Comparison of ENCODE assay signal across 8 cellular contexts in the genomic region with DNA sequence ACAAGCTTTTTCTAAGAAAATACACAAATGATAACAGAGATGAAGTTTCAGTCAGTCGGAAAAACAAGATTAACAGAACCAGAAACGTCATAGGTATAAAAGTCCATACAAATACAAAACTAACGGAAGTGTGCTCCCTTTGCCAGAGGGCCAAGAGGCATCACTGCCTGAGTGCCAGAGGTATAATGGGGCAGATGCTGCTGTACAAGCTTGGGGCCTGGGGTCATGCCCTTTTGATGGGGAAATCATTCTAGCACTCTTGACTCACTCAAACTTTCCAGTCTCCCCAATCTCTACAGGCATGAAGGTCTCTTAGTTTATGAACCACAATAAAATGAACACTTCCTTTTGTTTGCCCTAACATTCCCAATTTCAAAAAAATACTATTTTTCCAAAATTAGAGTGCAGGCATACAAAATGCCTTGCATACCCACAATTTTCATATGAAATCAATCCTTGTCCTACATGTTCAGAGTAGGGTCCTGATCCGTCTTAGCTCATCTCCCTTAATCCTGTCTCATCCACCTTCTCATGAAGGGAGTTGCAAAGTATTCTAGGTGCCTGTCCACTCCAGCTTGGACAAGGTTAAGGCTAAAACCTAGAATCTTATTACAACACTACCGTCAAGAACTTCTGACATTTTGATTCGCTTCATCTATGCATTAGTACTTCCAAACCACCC. TPM values are rescaled to one million over a fixed set of nuclear protein-coding genes. Genes with fewer than 3 reads are reported as not detected.
DNase-seq lines count a peak whose midpoint lies in the region; ATAC-seq and TF ChIP-seq lines count a peak whose summit lies in the region.

No MANE protein-coding gene starts in this region.

- peak; percentile 35 for DNase-seq in GM23248
- DNase-seq in Peyer's patch, result no peak
- DNase-seq in esophagus muscularis mucosa (ENCODE audit: extremely low spot score), result no peak
- DNase-seq in retinal pigment epithelial cell (ENCODE audit: low read depth), result no peak
- no peak for DNase-seq in cerebellum (ENCODE audit: low spot score)
- no peak for DNase-seq in DMS114 treated with DMSO at 0.1 percent for 48 hours (lab: John Stamatoyannopoulos, UW; ENCODE audit: unreplicated experiment)
- no peak for DNase-seq in HuH-7 (ENCODE audit: low spot score)

- TF ChIP-seq CTCF in Peyer's patch (IDR thresholded peaks at IDR 0.05), result no peak
- no peak for TF ChIP-seq CTCF in esophagus muscularis mucosa (IDR thresholded peaks at IDR 0.05)
- no peak for TF ChIP-seq CTCF in retinal pigment epithelial cell (conservative IDR thresholded peaks at IDR 0.05; ENCODE audit: low read depth, low read length)

- H3K4me1 ChIP-seq in GM23248 (ENCODE audit: insufficient read depth) (peaks cover 11% of the 10 kb centered on the region), Peyer's patch (peaks cover 0 to 22% (median 12%) of the 10 kb centered on the region in 4 donors), esophagus muscularis mucosa (peaks cover 25 to 47% (median 35%) of the 10 kb centered on the region in 4 donors)

- H3K27me3 ChIP-seq in GM23248 (replicated peaks; ENCODE audit: insufficient read depth), result no peaks in the 10 kb centered on the region
- no peaks in the 10 kb centered on the region for H3K27me3 ChIP-seq in Peyer's patch
- H3K27me3 ChIP-seq in esophagus muscularis mucosa, result no peaks in the 10 kb centered on the region

- peak overlapping the region; percentile 79; the same call in 1 of the 2 replicates for H3K27ac ChIP-seq in GM23248
- H3K27ac ChIP-seq in Peyer's patch, result no peak overlapping the region
- no peak overlapping the region for H3K27ac ChIP-seq in esophagus muscularis mucosa (replicated peaks in 1 of 4)

- intact Hi-C loops in esophagus muscularis mucosa (cut with DNase I), result loop anchor here (10.0 kb wide), 1 partner anchor 203 kb away; the partner anchor contains the start of gene NPHP4

- WGBS in GM23248 (ENCODE audit: low coverage in 1 of 2, low lambda C conversion rate in 2 of 2, missing lambda C conversion rate in 2 of 2), 2 experiments, result 72 to 78% methylated on average over 6 of the region's 6 CpGs
- whole genome bisulfite sequencing in esophagus muscularis mucosa, result 69% methylated on average over 6 of the region's 6 CpGs

- TF ChIP-seq POLR2A in Peyer's patch (IDR thresholded peaks at IDR 0.05) (no peak), esophagus muscularis mucosa (IDR thresholded peaks at IDR 0.05; ENCODE audit: low read depth) (no peak)

- no peak for TF ChIP-seq EP300 in esophagus muscularis mucosa (IDR thresholded peaks at IDR 0.05)

- in situ Hi-C loops in GM23248 (cut with MboI), result no loop called here

- H3K79me2 ChIP-seq in GM23248 (ENCODE audit: insufficient read depth), result peaks cover 65% of the 10 kb centered on the region

- ATAC-seq in GM21390 (IDR thresholded peaks at IDR 0.05; ENCODE audit: unreplicated experiment), result no peak

- H3K36me3 ChIP-seq in GM23248 (ENCODE audit: low read depth) (peaks cover 29% of the 10 kb centered on the region), Peyer's patch (peaks cover 0 to 37% (median 3%) of the 10 kb centered on the region in 3 donors), esophagus muscularis mucosa (peaks cover 29 to 47% (median 44%) of the 10 kb centered on the region in 4 donors)

- H3K9me3 ChIP-seq in GM23248 (ENCODE audit: low read depth) (no peaks in the 10 kb centered on the region), Peyer's patch (no peaks in the 10 kb centered on the region), esophagus muscularis mucosa (no peaks in the 10 kb centered on the region)

- 0 out of 2 replicates have a peak, but pooled peaks cover 11% of the 10 kb centered on the region for H4K20me1 ChIP-seq in GM23248 (ENCODE audit: insufficient read depth)

- H3K9me2 ChIP-seq in GM23248 (ENCODE audit: insufficient read depth), result no peaks in the 10 kb centered on the region

- H3F3A ChIP-seq in GM23248 (ENCODE audit: insufficient read depth), result no peaks in the 10 kb centered on the region

- H3K4me3 ChIP-seq in GM23248, result peak overlapping the region; percentile 82
- peak overlapping the region in 3 of 4 donors; percentile 81 to 100 (median 82) for H3K4me3 ChIP-seq in Peyer's patch
- H3K4me3 ChIP-seq in esophagus muscularis mucosa, result peak overlapping the region; percentile 81 to 99 (median 94)
- H3K4me3 ChIP-seq in retinal pigment epithelial cell (ENCODE audit: low read length), result peak overlapping the region; percentile 98

- H3K9ac ChIP-seq in GM23248, result peak overlapping the region; percentile 97

- no peak overlapping the region for H2AFZ ChIP-seq in GM23248

- H3K4me2 ChIP-seq in GM23248 (ENCODE audit: unreplicated experiment), result peak overlapping the region; percentile 95

RNA-seq across cellular contexts. Expression of gene RPL22, which starts 1.5 kb away (rescaled TPM):
- total RNA-seq in GM23248 (2014; rRNA removed; shearing (Covaris generic)), result 101 and 127 TPM in 2 replicates
- polyA plus RNA-seq in GM23248 (2016; fragmentation: Nextera tagmentation; extraction: Ambion mirVana), result 124 and 137 TPM in 2 replicates
- total RNA-seq in Peyer's patch (100 to 1,000 TPM in 2 of 4 donors, 10 to 100 TPM in 2; 78.1 to 170 (median 99.0) TPM), esophagus muscularis mucosa (100 to 1,000 TPM; 150 to 225 (median 218) TPM), cerebellum (180 TPM)

RNA-seq across cellular contexts. Expression of gene RNF207, which starts 8.0 kb away (rescaled TPM):
- total RNA-seq in GM23248 (2014; rRNA removed; shearing (Covaris generic)), result 30.3 and 32.8 TPM in 2 replicates
- 6.2 and 8.6 TPM in 2 replicates for polyA plus RNA-seq in GM23248 (2016; fragmentation: Nextera tagmentation; extraction: Ambion mirVana)
- total RNA-seq in Peyer's patch (100 to 1,000 TPM in 3 of 4 donors, 10 to 100 TPM in 1; 56.9 to 153 (median 118) TPM), esophagus muscularis mucosa (10 to 100 TPM; 10.8 to 43.2 (median 20.2) TPM), cerebellum (11.9 TPM)

RNA-seq across cellular contexts. Expression of gene CHD5, which starts 17.8 kb away (rescaled TPM):
- 0.11 and 0.25 TPM in 2 replicates for total RNA-seq in GM23248 (2014; rRNA removed; shearing (Covaris generic))
- polyA plus RNA-seq in GM23248 (2016; fragmentation: Nextera tagmentation; extraction: Ambion mirVana), result 0.10 TPM in 1 of 2 replicates, not detected in the other
- total RNA-seq in Peyer's patch (under 1 TPM; under 0.01 to 0.66 (median 0.22) TPM), esophagus muscularis mucosa (10 to 100 TPM in 2 of 4 donors, 1 to 10 TPM in 2; 5.5 to 16.9 (median 12.0) TPM), cerebellum (27.8 TPM)

RNA-seq across cellular contexts. Expression of gene ICMT, which starts 37.9 kb away (rescaled TPM):
- total RNA-seq in GM23248 (2014; rRNA removed; shearing (Covaris generic)), result 110 and 119 TPM in 2 replicates
- polyA plus RNA-seq in GM23248 (2016; fragmentation: Nextera tagmentation; extraction: Ambion mirVana), result 69.4 and 71.5 TPM in 2 replicates
- total RNA-seq in Peyer's patch (100 to 1,000 TPM in 1 of 4 donors, 10 to 100 TPM in 3; 26.4 to 109 (median 63.8) TPM), esophagus muscularis mucosa (10 to 100 TPM; 60.0 to 89.5 (median 77.8) TPM), cerebellum (18.5 TPM)

RNA-seq across cellular contexts. Expression of gene HES3, which starts 46.1 kb away (rescaled TPM):
- total RNA-seq in GM23248 (2014; rRNA removed; shearing (Covaris generic)), result not detected in 2 replicates
- not detected in 2 replicates for polyA plus RNA-seq in GM23248 (2016; fragmentation: Nextera tagmentation; extraction: Ambion mirVana)
- total RNA-seq in Peyer's patch (not detected), esophagus muscularis mucosa (not detected), cerebellum (not detected)
